Comparison of ENCODE assay signal across 24 cellular contexts in the genomic region with DNA sequence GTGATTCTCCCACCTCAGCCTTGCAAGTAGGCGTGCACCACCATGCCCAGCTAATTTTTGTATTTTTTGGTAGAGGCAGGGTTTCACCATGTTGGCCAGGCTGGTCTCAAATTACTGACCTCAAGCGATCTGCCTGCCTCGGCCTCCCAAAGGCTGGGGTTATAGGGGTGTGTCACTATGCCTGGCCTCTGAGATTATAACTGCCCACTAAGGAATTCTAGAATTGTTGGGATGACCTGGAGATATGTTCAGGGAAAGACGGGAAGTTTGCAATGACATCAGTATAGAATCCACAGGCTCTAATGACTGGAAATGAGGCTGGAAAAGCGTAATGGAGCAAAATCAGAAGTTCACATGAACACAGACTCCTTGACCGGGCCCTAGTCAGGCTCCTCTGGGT.
DNase-seq lines count a peak whose midpoint lies in the region; ATAC-seq, FAIRE-seq and TF ChIP-seq lines count a peak whose summit lies in the region.
"Had no signal": no experiment of that assay in that cellular context is flagged by ENCODE, and none has a peak within 500 bp of the region (broad histone marks: within the 10 kb centered on the region; RNA-seq: fewer than 3 reads in every experiment).

No MANE protein-coding gene starts in this region.

- intact Hi-C loops in endothelial cell of umbilical vein (cut with micrococcal nuclease) (no loop called here), sigmoid colon (cut with DNase I) (no loop called here), upper lobe of right lung (cut with DNase I) (no loop called here), prostate gland (cut with DNase I) (no loop called here)

- no TSS peak for BruUV-seq in endothelial cell of umbilical vein (replicated peaks; lab: Mats Ljungman, UMichigan)

- dilution Hi-C loops in endothelial cell of umbilical vein (cut with MboI; ENCODE audit: extremely low pct_ligation_motif_present, low sequenced_read_pairs): no loop called here

- TF ChIP-seq POLR2A in endothelial cell of umbilical vein (IDR thresholded peaks at IDR 0.05; ENCODE audit: low read depth, low read length) (no peak), sigmoid colon (IDR thresholded peaks at IDR 0.05) (no peak), prostate gland (IDR thresholded peaks at IDR 0.05) (no peak)

- no peaks in the 10 kb centered on the region for H3K9me1 ChIP-seq in endothelial cell of umbilical vein (replicated peaks; ENCODE audit: control insufficient read depth, extremely low read depth, insufficient read depth, low read length)

- POLR2A ChIA-PET in endothelial cell of umbilical vein (lab: Charles Lee): no interaction called here

- H3K4me1 ChIP-seq in endothelial cell of umbilical vein (ENCODE audit: control insufficient read depth, extremely low read depth, insufficient read depth, low read length) (peaks cover 8% of the 10 kb centered on the region), sigmoid colon (peaks cover 0 to 49% (median 42%) of the 10 kb centered on the region in 4 donors), upper lobe of right lung (peaks cover 8% of the 10 kb centered on the region), prostate gland (replicated peaks) (no peaks in the 10 kb centered on the region)
- H3K4me1 ChIP-seq: body of pancreas had no signal

- no peak overlapping the region for H2AFZ ChIP-seq in endothelial cell of umbilical vein (ENCODE audit: low read depth, low read length)

- H3K9me3 ChIP-seq in endothelial cell of umbilical vein (replicated peaks; ENCODE audit: control insufficient read depth, insufficient read depth, low read length): no peaks in the 10 kb centered on the region
- no peaks in the 10 kb centered on the region for H3K9me3 ChIP-seq in sigmoid colon
- no peaks in the 10 kb centered on the region for H3K9me3 ChIP-seq in upper lobe of right lung
- no peaks in the 10 kb centered on the region for H3K9me3 ChIP-seq in prostate gland
- H3K9me3 ChIP-seq: BLaER1, body of pancreas, SK-N-SH had no signal

- H3K79me2 ChIP-seq in endothelial cell of umbilical vein (ENCODE audit: control insufficient read depth, insufficient read depth, low read length): no peaks in the 10 kb centered on the region

- H3K4me3 ChIP-seq in endothelial cell of umbilical vein (replicated peaks in 1 of 3; ENCODE audit: insufficient read depth in 1 of 3, low read depth in 1 of 3, low read length in 3 of 3) (no peak overlapping the region), sigmoid colon (no peak overlapping the region), upper lobe of right lung (no peak overlapping the region), prostate gland (no peak overlapping the region)
- H3K4me3 ChIP-seq: BLaER1, body of pancreas had no signal

- no peaks in the 10 kb centered on the region for H3K27me3 ChIP-seq in endothelial cell of umbilical vein (ENCODE audit: control insufficient read depth in 2 of 2, insufficient read depth in 2 of 2, low read length in 2 of 2)
- no peaks in the 10 kb centered on the region for H3K27me3 ChIP-seq in sigmoid colon
- H3K27me3 ChIP-seq in upper lobe of right lung: no peaks in the 10 kb centered on the region
- H3K27me3 ChIP-seq in prostate gland (replicated peaks; ENCODE audit: insufficient read depth): no peaks in the 10 kb centered on the region
- H3K27me3 ChIP-seq: BLaER1, body of pancreas had no signal

- H3K4me2 ChIP-seq in endothelial cell of umbilical vein (ENCODE audit: insufficient read depth, low read length): no peak overlapping the region
- H3K4me2 ChIP-seq: BLaER1 had no signal

- TF ChIP-seq CTCF in endothelial cell of umbilical vein (IDR thresholded peaks at IDR 0.05; ENCODE audit: extremely low read depth in 1 of 2, insufficient read depth in 1 of 2, low read depth in 1 of 2, low read length in 2 of 2) (no peak), sigmoid colon (IDR thresholded peaks at IDR 0.05) (no peak), upper lobe of right lung (IDR thresholded peaks at IDR 0.05) (no peak), prostate gland (IDR thresholded peaks at IDR 0.05) (no peak)

- H4K20me1 ChIP-seq in endothelial cell of umbilical vein (replicated peaks; ENCODE audit: control insufficient read depth, extremely low read depth, insufficient read depth, low read length): no peaks in the 10 kb centered on the region
- H4K20me1 ChIP-seq: BLaER1 had no signal

- CTCF ChIA-PET in endothelial cell of umbilical vein (lab: Charles Lee): interaction anchor here (1.1 kb wide), 1 partner anchor 85 kb away, joined by 3 read pairs; no protein-coding TSS in a partner anchor

- TF ChIP-seq EP300 in sigmoid colon (IDR thresholded peaks at IDR 0.05): no peak

- no peak overlapping the region for H3K27ac ChIP-seq in endothelial cell of umbilical vein (ENCODE audit: insufficient read depth, low read depth, low read length)
- peak overlapping the region; percentile 3 to 79 (median 75) for H3K27ac ChIP-seq in sigmoid colon
- H3K27ac ChIP-seq in upper lobe of right lung: peak overlapping the region; percentile 11
- H3K27ac ChIP-seq in prostate gland: no peak overlapping the region
- H3K27ac ChIP-seq: BLaER1, body of pancreas had no signal

- 95% methylated on average over 6 of the region's 6 CpGs for WGBS in sigmoid colon, 2 donors
- 94% methylated on average over 6 of the region's 6 CpGs for WGBS in prostate gland

- peak; percentile 38 for FAIRE-seq in endothelial cell of umbilical vein (lab: Jason Lieb, UNC)
- FAIRE-seq: GM12892 had no signal

- ATAC-seq in upper lobe of right lung: no peak
- ATAC-seq: activated CD4-positive, CD25-positive, alpha-beta regulatory T cell treated with anti-CD3 and anti-CD28 coated beads, Interleukin-2, amount 50 U/mL, for 24 hours; activated CD8-positive, alpha-beta T cell treated with anti-CD3 and anti-CD28 coated beads for 36 hours; body of pancreas; esophagus mucosa; naive thymus-derived CD8-positive, alpha-beta T cell; stimulated activated memory B cell treated with anti-CD40 and anti-IgM and Interleukin-4, amounts not matched to agents 10 μg/mL and 1 μg/mL and 100 μg/mL, for 72 hours had no signal

- no peak overlapping the region for H3K9ac ChIP-seq in endothelial cell of umbilical vein (replicated peaks; ENCODE audit: extremely low read depth, insufficient read depth, low read length)
- H3K9ac ChIP-seq: BLaER1 had no signal

- H3K36me3 ChIP-seq in endothelial cell of umbilical vein (ENCODE audit: control insufficient read depth in 2 of 2, extremely low read depth in 1 of 2, insufficient read depth in 2 of 2, low read length in 2 of 2) (no peaks in the 10 kb centered on the region), sigmoid colon (peaks cover 0 to 4% (median 0%) of the 10 kb centered on the region in 4 donors), upper lobe of right lung (no peaks in the 10 kb centered on the region), prostate gland (no peaks in the 10 kb centered on the region)
- H3K36me3 ChIP-seq: BLaER1 had no signal

- DNase-seq in M059J (ENCODE audit: low read depth) (peak; percentile 61), endothelial cell of umbilical vein (ENCODE audit: low read depth, low spot score) (no peak), sigmoid colon (no peak), upper lobe of right lung (no peak), prostate gland (ENCODE audit: low spot score) (no peak), DMS153 treated with DMSO at 0.1 percent for 48 hours (lab: John Stamatoyannopoulos, UW; ENCODE audit: unreplicated experiment) (no peak)
- DNase-seq in stimulated activated naive CD4-positive, alpha-beta T cell treated with Interleukin-2 at 50 U/mL for 16 hours (lab: John Stamatoyannopoulos, UW): no peak
- DNase-seq: activated CD8-positive, alpha-beta T cell treated with anti-CD3 and anti-CD28 coated beads for 36 hours; activated naive CD4-positive, alpha-beta T cell treated with anti-CD3 and anti-CD28 coated beads for 36 hours; body of pancreas; foreskin melanocyte; HCEC 1CT; naive thymus-derived CD8-positive, alpha-beta T cell; NCI-H1048; NCI-H510A; nucleus accumbens; RPMI8226; SK-N-SH; T-helper 2 cell had no signal

TF ChIP-seq in endothelial cell of umbilical vein, 7 proteins besides CTCF, POLR2A, EP300 and RAD21:
- TF ChIP-seq MYC (IDR thresholded peaks at IDR 0.05; ENCODE audit: low read depth, low read length) (no peak), POLR2AphosphoS5 (IDR thresholded peaks at IDR 0.05; ENCODE audit: insufficient read depth, low read depth, low read length) (no peak), JUN (IDR thresholded peaks at IDR 0.05; ENCODE audit: borderline replicate concordance, insufficient read depth, insufficient read length, low read depth) (no peak)
TF ChIP-seq in endothelial cell of umbilical vein: peak in this region for 0.

Comparison
In these comparisons a context has a peak if more than half of its experiments do, and no peak if none do; other contexts are left out.
1. H3K27ac ChIP-seq: peak in sigmoid colon (4 of 4) and upper lobe of right lung (single experiment); none in endothelial cell of umbilical vein (single experiment) and prostate gland (0 of 2).